Comparison of ENCODE assay signal across 19 cellular contexts in the genomic region with DNA sequence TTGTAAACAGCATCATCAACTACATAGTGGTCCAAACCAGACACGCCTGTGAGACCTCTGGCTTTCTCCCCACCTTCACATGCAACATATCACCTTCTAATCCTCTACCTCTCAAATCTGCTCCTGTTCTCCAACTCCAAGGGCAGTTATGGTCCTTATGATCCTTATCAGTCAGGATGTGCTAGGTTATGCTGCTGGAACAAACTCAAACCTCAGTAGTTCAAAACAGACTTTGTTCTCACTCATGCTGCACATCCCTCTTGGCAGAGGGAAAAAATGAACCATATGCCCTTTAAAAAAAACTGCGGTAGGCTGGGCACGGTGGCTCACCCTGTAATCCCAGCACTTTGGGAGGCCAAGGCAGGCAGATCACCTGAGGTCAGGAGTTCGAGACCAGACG.
DNase-seq lines count a peak whose midpoint lies in the region; ATAC-seq lines count a peak whose summit lies in the region.
"Had no signal": no experiment of that assay in that cellular context is flagged by ENCODE, and none has a peak within 500 bp of the region (broad histone marks: within the 10 kb centered on the region; RNA-seq: fewer than 3 reads in every experiment).

No MANE protein-coding gene starts in this region.

- no peaks in the 10 kb centered on the region for H3K27me3 ChIP-seq in stomach smooth muscle (ENCODE audit: control insufficient read depth in 1 of 2, insufficient read depth in 2 of 2, low read length in 2 of 2)
- H3K27me3 ChIP-seq: BLaER1 treated with 17β-estradiol and CSF1 and Interleukin-3, amounts not matched to agents 10 nM and 100 nM had no signal

- H3K36me3 ChIP-seq in stomach smooth muscle (ENCODE audit: control insufficient read depth in 2 of 2, insufficient read depth in 2 of 2, low read length in 2 of 2): peaks cover 8 to 16% of the 10 kb centered on the region in 2 donors

- H3K4me3 Mint-ChIP-seq in stimulated activated naive CD8-positive, alpha-beta T cell treated with anti-CD3 and anti-CD28 coated beads, Interleukin-15, Interleukin-2, amounts not matched to agents 100 ng/mL and 50 ng/mL, for 24 hours: no peak overlapping the region
- no peak overlapping the region for H3K4me3 Mint-ChIP-seq in T-helper 17 cell
- H3K4me3 Mint-ChIP-seq in memory B cell: no peak overlapping the region
- H3K4me3 Mint-ChIP-seq: B cell; CD4-positive, CD25-positive, alpha-beta regulatory T cell; CD8-positive, alpha-beta memory T cell; IgD-negative memory B cell had no signal

- peak overlapping the region; percentile 62 for H3K27ac Mint-ChIP-seq in stimulated activated naive CD8-positive, alpha-beta T cell treated with anti-CD3 and anti-CD28 coated beads, Interleukin-15, Interleukin-2, amounts not matched to agents 100 ng/mL and 50 ng/mL, for 24 hours
- H3K27ac Mint-ChIP-seq in T-helper 17 cell (peak overlapping the region; percentile 86), memory B cell (peak overlapping the region; percentile 71)
- H3K27ac Mint-ChIP-seq: B cell had no signal

- H3K4me3 ChIP-seq in stomach smooth muscle (ENCODE audit: low read length in 2 of 2): no peak overlapping the region
- H3K4me3 ChIP-seq: A549; BLaER1 treated with 17β-estradiol and CSF1 and Interleukin-3, amounts not matched to agents 10 nM and 100 nM had no signal

- H3K4me1 ChIP-seq in stomach smooth muscle (ENCODE audit: control insufficient read depth, insufficient read depth, low read length): peaks cover 47% of the 10 kb centered on the region

- no peak for DNase-seq in stimulated activated naive CD8-positive, alpha-beta T cell treated with anti-CD3 and anti-CD28 coated beads, Interleukin-15, Interleukin-2, amounts not matched to agents 100 U/mL and 50 U/mL, for 24 hours
- DNase-seq in T-helper 17 cell: no peak
- no peak for DNase-seq in memory B cell (ENCODE audit: low spot score in 2 of 2)
- no peak for DNase-seq in COLO668 (lab: John Stamatoyannopoulos, UW; ENCODE audit: unreplicated experiment)
- no peak for DNase-seq in NCI-H2081 (lab: John Stamatoyannopoulos, UW)
- DNase-seq in CD1c-positive myeloid dendritic cell (ENCODE audit: extremely low spot score): no peak
- DNase-seq: CD4-positive, CD25-positive, alpha-beta regulatory T cell; CD8-positive, alpha-beta memory T cell; DMS79; GDM1; GOT3; H7; KG1 had no signal

- H3K9ac ChIP-seq in stomach smooth muscle (ENCODE audit: low read length in 2 of 2): no peak overlapping the region
- H3K9ac ChIP-seq: BLaER1 treated with 17β-estradiol and CSF1 and Interleukin-3, amounts not matched to agents 10 nM and 100 nM had no signal

- H3K27ac ChIP-seq in stomach smooth muscle (ENCODE audit: low read length): peak overlapping the region; percentile 100
- H3K27ac ChIP-seq: A549; BLaER1 treated with 17β-estradiol and CSF1 and Interleukin-3, amounts not matched to agents 10 nM and 100 nM had no signal

- ATAC-seq in stimulated activated naive CD8-positive, alpha-beta T cell treated with anti-CD3 and anti-CD28 coated beads, Interleukin-15, Interleukin-2, amounts not matched to agents 100 U/mL and 50 U/mL, for 24 hours: no peak
- no peak for ATAC-seq in T-helper 17 cell
- ATAC-seq in memory B cell (ENCODE audit: low read depth): no peak

- H3K27me3 Mint-ChIP-seq in stimulated activated naive CD8-positive, alpha-beta T cell treated with anti-CD3 and anti-CD28 coated beads, Interleukin-15, Interleukin-2, amounts not matched to agents 100 ng/mL and 50 ng/mL, for 24 hours: no peaks in the 10 kb centered on the region
- H3K27me3 Mint-ChIP-seq in T-helper 17 cell (no peaks in the 10 kb centered on the region), memory B cell (no peaks in the 10 kb centered on the region)
- H3K27me3 Mint-ChIP-seq: B cell; CD4-positive, CD25-positive, alpha-beta regulatory T cell; CD8-positive, alpha-beta memory T cell; IgD-negative memory B cell had no signal

- no peaks in the 10 kb centered on the region for H3K9me3 ChIP-seq in T-helper 17 cell (ENCODE audit: control insufficient read depth, low read length, poor library complexity, severe bottlenecking)
- no peaks in the 10 kb centered on the region for H3K9me3 ChIP-seq in stomach smooth muscle (ENCODE audit: control insufficient read depth in 2 of 2, low read length in 2 of 2)
- H3K9me3 ChIP-seq: A549; BLaER1 treated with 17β-estradiol and CSF1 and Interleukin-3, amounts not matched to agents 10 nM and 100 nM had no signal

- peaks cover 69% of the 10 kb centered on the region for H3K4me1 Mint-ChIP-seq in stimulated activated naive CD8-positive, alpha-beta T cell treated with anti-CD3 and anti-CD28 coated beads, Interleukin-15, Interleukin-2, amounts not matched to agents 100 ng/mL and 50 ng/mL, for 24 hours (ENCODE audit: low read depth)
- peaks cover 27% of the 10 kb centered on the region for H3K4me1 Mint-ChIP-seq in T-helper 17 cell
- H3K4me1 Mint-ChIP-seq in memory B cell: peaks cover 23% of the 10 kb centered on the region

- peaks cover 70% of the 10 kb centered on the region for H3K36me3 Mint-ChIP-seq in stimulated activated naive CD8-positive, alpha-beta T cell treated with anti-CD3 and anti-CD28 coated beads, Interleukin-15, Interleukin-2, amounts not matched to agents 100 ng/mL and 50 ng/mL, for 24 hours (ENCODE audit: low read depth)
- H3K36me3 Mint-ChIP-seq in T-helper 17 cell (ENCODE audit: low read depth) (peaks cover 3% of the 10 kb centered on the region), memory B cell (peaks cover 24% of the 10 kb centered on the region)

- H3K9me3 Mint-ChIP-seq in stimulated activated naive CD8-positive, alpha-beta T cell treated with anti-CD3 and anti-CD28 coated beads, Interleukin-15, Interleukin-2, amounts not matched to agents 100 ng/mL and 50 ng/mL, for 24 hours: no peaks in the 10 kb centered on the region
- H3K9me3 Mint-ChIP-seq in memory B cell: no peaks in the 10 kb centered on the region
- H3K9me3 Mint-ChIP-seq: CD8-positive, alpha-beta memory T cell; IgD-negative memory B cell had no signal
